2 cellular contexts compared by ENCODE assay signal in the genomic region with DNA sequence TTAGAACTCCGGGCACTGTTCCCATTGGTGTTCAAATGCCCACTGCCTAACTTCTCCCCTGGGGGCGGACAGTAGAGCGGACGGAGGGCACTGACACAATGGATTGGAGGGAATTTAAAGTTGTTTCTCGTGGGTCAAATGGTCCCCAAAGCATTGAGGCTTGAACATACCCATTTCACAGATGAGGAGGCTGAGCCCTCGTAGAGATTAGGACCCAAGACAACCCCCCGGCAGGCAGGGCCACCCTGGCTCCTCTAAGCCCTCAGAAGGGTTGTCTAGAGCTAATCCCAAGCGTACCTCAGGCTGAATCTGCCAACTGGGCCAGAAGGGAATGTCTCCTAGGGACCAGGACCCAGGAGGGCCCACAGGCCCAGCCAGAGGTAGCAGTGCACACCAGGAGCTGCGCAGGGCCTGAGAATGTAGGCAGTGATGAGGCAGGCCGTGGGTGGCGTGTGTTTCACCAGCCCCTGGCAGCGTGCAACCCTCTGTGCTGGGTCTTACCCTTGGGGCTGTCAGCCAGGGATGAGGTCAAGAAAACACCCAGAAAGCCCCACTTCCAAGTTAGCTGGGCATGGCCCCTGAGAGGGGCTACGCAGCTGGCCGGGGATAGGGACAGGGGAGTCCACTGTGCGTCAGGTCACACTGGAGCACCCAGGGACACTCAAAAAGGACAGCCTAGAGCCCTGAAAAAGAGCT.
TF ChIP-seq lines count a peak whose summit lies in the region.

No MANE protein-coding gene starts in this region.

TF ChIP-seq in HepG2, 621 proteins besides CTCF, POLR2A, EP300 and RAD21 (continued from another document):
- TF ChIP-seq PTBP1 (IDR thresholded peaks at IDR 0.05; ENCODE audit: low read depth, low read length, poor library complexity, severe bottlenecking) (no peak), NFIB (CRISPR knock-in tag; IDR thresholded peaks at IDR 0.05; ENCODE audit: borderline replicate concordance) (no peak), ZNF280D (CRISPR knock-in tag; IDR thresholded peaks at IDR 0.05) (no peak), HNF1A (IDR thresholded peaks at IDR 0.05; ENCODE audit: low read depth) (no peak), HNF1A (CRISPR knock-in tag; IDR thresholded peaks at IDR 0.05; ENCODE audit: borderline replicate concordance) (no peak)
- TF ChIP-seq, protein P1, sequence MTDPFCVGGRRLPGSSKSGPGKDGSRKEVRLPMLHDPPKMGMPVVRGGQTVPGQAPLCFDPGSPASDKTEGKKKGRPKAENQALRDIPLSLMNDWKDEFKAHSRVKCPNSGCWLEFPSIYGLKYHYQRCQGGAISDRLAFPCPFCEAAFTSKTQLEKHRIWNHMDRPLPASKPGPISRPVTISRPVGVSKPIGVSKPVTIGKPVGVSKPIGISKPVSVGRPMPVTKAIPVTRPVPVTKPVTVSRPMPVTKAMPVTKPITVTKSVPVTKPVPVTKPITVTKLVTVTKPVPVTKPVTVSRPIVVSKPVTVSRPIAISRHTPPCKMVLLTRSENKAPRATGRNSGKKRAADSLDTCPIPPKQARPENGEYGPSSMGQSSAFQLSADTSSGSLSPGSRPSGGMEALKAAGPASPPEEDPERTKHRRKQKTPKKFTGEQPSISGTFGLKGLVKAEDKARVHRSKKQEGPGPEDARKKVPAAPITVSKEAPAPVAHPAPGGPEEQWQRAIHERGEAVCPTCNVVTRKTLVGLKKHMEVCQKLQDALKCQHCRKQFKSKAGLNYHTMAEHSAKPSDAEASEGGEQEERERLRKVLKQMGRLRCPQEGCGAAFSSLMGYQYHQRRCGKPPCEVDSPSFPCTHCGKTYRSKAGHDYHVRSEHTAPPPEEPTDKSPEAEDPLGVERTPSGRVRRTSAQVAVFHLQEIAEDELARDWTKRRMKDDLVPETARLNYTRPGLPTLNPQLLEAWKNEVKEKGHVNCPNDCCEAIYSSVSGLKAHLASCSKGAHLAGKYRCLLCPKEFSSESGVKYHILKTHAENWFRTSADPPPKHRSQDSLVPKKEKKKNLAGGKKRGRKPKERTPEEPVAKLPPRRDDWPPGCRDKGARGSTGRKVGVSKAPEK (CRISPR knock-in tag; IDR thresholded peaks at IDR 0.05; ENCODE audit: borderline replicate concordance): no peak

TF ChIP-seq in K562, 482 proteins besides CTCF, POLR2A, EP300 and RAD21 (continued from another document):
- TF ChIP-seq UBTF (IDR thresholded peaks at IDR 0.05; ENCODE audit: borderline replicate concordance in 1 of 2, low read depth in 2 of 2, low read length in 2 of 2): no peak
- TF ChIP-seq BRD9 (IDR thresholded peaks at IDR 0.05; ENCODE audit: low read depth, partially characterized antibody): no peak
- no peak for TF ChIP-seq POLR2B (IDR thresholded peaks at IDR 0.05; ENCODE audit: low read depth, partially characterized antibody)
- no peak for TF ChIP-seq BMI1 (IDR thresholded peaks at IDR 0.05; ENCODE audit: low read length)
- TF ChIP-seq RHOXF2B (CRISPR knock-in tag; conservative IDR thresholded peaks at IDR 0.05): no peak
- no peak for TF ChIP-seq ETV5 (CRISPR knock-in tag; IDR thresholded peaks at IDR 0.05; ENCODE audit: low read depth)
- peak; percentile 56; the same call in 1 of the 2 replicates for TF ChIP-seq ADNP (tag; IDR thresholded peaks at IDR 0.05)
- TF ChIP-seq, protein P2, sequence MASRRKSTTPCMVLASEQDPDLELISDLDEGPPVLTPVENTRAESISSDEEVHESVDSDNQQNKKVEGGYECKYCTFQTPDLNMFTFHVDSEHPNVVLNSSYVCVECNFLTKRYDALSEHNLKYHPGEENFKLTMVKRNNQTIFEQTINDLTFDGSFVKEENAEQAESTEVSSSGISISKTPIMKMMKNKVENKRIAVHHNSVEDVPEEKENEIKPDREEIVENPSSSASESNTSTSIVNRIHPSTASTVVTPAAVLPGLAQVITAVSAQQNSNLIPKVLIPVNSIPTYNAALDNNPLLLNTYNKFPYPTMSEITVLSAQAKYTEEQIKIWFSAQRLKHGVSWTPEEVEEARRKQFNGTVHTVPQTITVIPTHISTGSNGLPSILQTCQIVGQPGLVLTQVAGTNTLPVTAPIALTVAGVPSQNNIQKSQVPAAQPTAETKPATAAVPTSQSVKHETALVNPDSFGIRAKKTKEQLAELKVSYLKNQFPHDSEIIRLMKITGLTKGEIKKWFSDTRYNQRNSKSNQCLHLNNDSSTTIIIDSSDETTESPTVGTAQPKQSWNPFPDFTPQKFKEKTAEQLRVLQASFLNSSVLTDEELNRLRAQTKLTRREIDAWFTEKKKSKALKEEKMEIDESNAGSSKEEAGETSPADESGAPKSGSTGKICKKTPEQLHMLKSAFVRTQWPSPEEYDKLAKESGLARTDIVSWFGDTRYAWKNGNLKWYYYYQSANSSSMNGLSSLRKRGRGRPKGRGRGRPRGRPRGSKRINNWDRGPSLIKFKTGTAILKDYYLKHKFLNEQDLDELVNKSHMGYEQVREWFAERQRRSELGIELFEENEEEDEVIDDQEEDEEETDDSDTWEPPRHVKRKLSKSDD (conservative IDR thresholded peaks at IDR 0.05; ENCODE audit: low read length): no peak
- no peak for TF ChIP-seq BCLAF1 (IDR thresholded peaks at IDR 0.05; ENCODE audit: borderline replicate concordance in 1 of 2, control insufficient read depth in 1 of 2, low read depth in 2 of 2, low read length in 1 of 2)
- no peak for TF ChIP-seq SRF (CRISPR knock-in tag; IDR thresholded peaks at IDR 0.05)
- no peak for TF ChIP-seq FOXK1 (CRISPR knock-in tag; IDR thresholded peaks at IDR 0.05; ENCODE audit: borderline replicate concordance)
- no peak for TF ChIP-seq ZNF224 (CRISPR knock-in tag; IDR thresholded peaks at IDR 0.05)
- no peak for TF ChIP-seq ZBTB2 (IDR thresholded peaks at IDR 0.05)
- TF ChIP-seq FOXA3 (CRISPR knock-in tag; conservative IDR thresholded peaks at IDR 0.05 in 1 of 2, IDR thresholded peaks at IDR 0.05 in 1 of 2): no peak
- TF ChIP-seq JUND (IDR thresholded peaks at IDR 0.05; ENCODE audit: borderline replicate concordance, low read depth, low read length): no peak
- TF ChIP-seq JUND (tag; IDR thresholded peaks at IDR 0.05; ENCODE audit: borderline replicate concordance, low read depth, low read length): no peak
- TF ChIP-seq, protein P3, sequence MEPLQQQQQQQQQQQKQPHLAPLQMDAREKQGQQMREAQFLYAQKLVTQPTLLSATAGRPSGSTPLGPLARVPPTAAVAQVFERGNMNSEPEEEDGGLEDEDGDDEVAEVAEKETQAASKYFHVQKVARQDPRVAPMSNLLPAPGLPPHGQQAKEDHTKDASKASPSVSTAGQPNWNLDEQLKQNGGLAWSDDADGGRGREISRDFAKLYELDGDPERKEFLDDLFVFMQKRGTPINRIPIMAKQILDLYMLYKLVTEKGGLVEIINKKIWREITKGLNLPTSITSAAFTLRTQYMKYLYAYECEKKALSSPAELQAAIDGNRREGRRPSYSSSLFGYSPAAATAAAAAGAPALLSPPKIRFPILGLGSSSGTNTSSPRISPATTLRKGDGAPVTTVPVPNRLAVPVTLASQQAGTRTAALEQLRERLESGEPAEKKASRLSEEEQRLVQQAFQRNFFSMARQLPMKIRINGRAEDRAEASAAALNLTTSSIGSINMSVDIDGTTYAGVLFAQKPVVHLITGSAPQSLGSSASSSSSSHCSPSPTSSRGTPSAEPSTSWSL (CRISPR knock-in tag; IDR thresholded peaks at IDR 0.05; ENCODE audit: borderline replicate concordance): no peak
- peak; percentile 58 to 65 for TF ChIP-seq KDM1A (IDR thresholded peaks at IDR 0.05)
- no peak for TF ChIP-seq CEBPG (CRISPR knock-in tag; IDR thresholded peaks at IDR 0.05)
- TF ChIP-seq CEBPG (tag; conservative IDR thresholded peaks at IDR 0.05 in 1 of 2, IDR thresholded peaks at IDR 0.05 in 1 of 2): no peak
- TF ChIP-seq SMARCB1 (IDR thresholded peaks at IDR 0.05; ENCODE audit: insufficient read length, low read depth): no peak
- no peak for TF ChIP-seq SIRT6 (IDR thresholded peaks at IDR 0.05; ENCODE audit: low read depth, low read length)
- no peak for TF ChIP-seq ZSCAN29 (IDR thresholded peaks at IDR 0.05)
- TF ChIP-seq POLR2G (IDR thresholded peaks at IDR 0.05; ENCODE audit: low read depth, low read length): 0 out of 2 replicates have a peak, but pooled peaks have one; percentile 30
TF ChIP-seq in K562: peak in this region for 8.
